ENCODE assay signal across 1 cellular context in genomic region chr12:132000286-132000872, GRCh38.
TF ChIP-seq lines count a peak whose summit lies in the region.

No MANE protein-coding gene starts in this region.

TF ChIP-seq in HEK293, 187 proteins besides CTCF, POLR2A, EP300 and RAD21 (continued from another document):
- no peak for TF ChIP-seq ZNF2 (tag by site-specific recombination; IDR thresholded peaks at IDR 0.05)
- TF ChIP-seq ZFP37 (tag by site-specific recombination; IDR thresholded peaks at IDR 0.05), result no peak
